ENCODE assay signal across 10 cellular contexts in genomic region chr7:6228363-6228762, GRCh38. TPM values are rescaled to one million over a fixed set of nuclear protein-coding genes. Genes with fewer than 3 reads are reported as not detected.
DNase-seq lines count a peak whose midpoint lies in the region; ATAC-seq, FAIRE-seq and TF ChIP-seq lines count a peak whose summit lies in the region.
"Had no signal": no experiment of that assay in that cellular context is flagged by ENCODE, and none has a peak within 500 bp of the region (broad histone marks: within the 10 kb centered on the region; RNA-seq: fewer than 3 reads in every experiment).

No MANE protein-coding gene starts in this region.

- TF ChIP-seq CTCF in activated B cell treated with CpG ODN at 0.5 μM for 24 hours (IDR thresholded peaks at IDR 0.05) (no peak), heart right ventricle (IDR thresholded peaks at IDR 0.05) (no peak), lower leg skin (IDR thresholded peaks at IDR 0.05) (no peak)

- no peaks in the 10 kb centered on the region for H3K27me3 ChIP-seq in heart right ventricle

- CTCF ChIA-PET in activated B cell treated with CpG ODN at 0.5 μM for 24 hours (lab: Charles Lee), result no interaction called here

- H3K36me3 ChIP-seq in heart right ventricle, result no peaks in the 10 kb centered on the region

- intact Hi-C loops in activated B cell treated with CpG ODN at 0.5 μM for 24 hours (cut with micrococcal nuclease), result loop anchor here (5.0 kb wide), 1 partner anchor 44 kb away; the partner anchor contains the start of gene CYTH3
- intact Hi-C loops in heart right ventricle (cut with DNase I), result loop anchor here in 5 of 10 donors (5.0 to 10.0 kb wide), 5 partner anchors 34 to 66 kb away; partner anchors contain the start of gene CYTH3 (in 1 of the 5)
- intact Hi-C loops in lower leg skin (cut with DNase I; ENCODE audit: low total_unique reads), result no loop called here

- peaks cover 21 to 100% (median 85%) of the 10 kb centered on the region in 9 donors for H3K4me1 ChIP-seq in heart right ventricle

- H3K27me3 Mint-ChIP-seq in activated B cell treated with CpG ODN at 0.5 μM for 24 hours, result peaks cover 5% of the 10 kb centered on the region

- H3K4me3 ChIP-seq in heart right ventricle, result peak overlapping the region in 7 of 10 donors; percentile 3 to 33 (median 19)
- no peak overlapping the region for H3K4me3 ChIP-seq in lower leg skin (ENCODE audit: low read depth, poor library complexity, severe bottlenecking)

- no peak for TF ChIP-seq POLR2A in lower leg skin (IDR thresholded peaks at IDR 0.05)

- no peaks in the 10 kb centered on the region for H3K9me3 Mint-ChIP-seq in activated B cell treated with CpG ODN at 0.5 μM for 24 hours

- POLR2A ChIA-PET in activated B cell treated with CpG ODN at 0.5 μM for 24 hours (lab: Charles Lee), result no interaction called here

- ATAC-seq in activated B cell treated with CpG ODN at 0.5 μM for 24 hours (ENCODE audit: low read depth) (no peak), heart right ventricle (peak; percentile 37 to 71 (median 64)), GM21576 (IDR thresholded peaks at IDR 0.05; ENCODE audit: unreplicated experiment) (no peak)

- peak overlapping the region; percentile 39 to 83 (median 70) for H3K27ac ChIP-seq in heart right ventricle

- no peaks in the 10 kb centered on the region for H3K36me3 Mint-ChIP-seq in activated B cell treated with CpG ODN at 0.5 μM for 24 hours (ENCODE audit: low read depth)

- DNase-seq in EH (ENCODE audit: low read depth) (peak; percentile 50), activated B cell treated with CpG ODN at 0.5 μM for 24 hours (no peak), heart right ventricle (peak in 1 of 2 donors; percentile 48), retina (peak; percentile 46), HTR-8/SVneo (ENCODE audit: insufficient read length, low spot score) (no peak), A172 (ENCODE audit: low spot score) (no peak), lower leg skin (ENCODE audit: low spot score in 2 of 2) (no peak)
- DNase-seq: DMS79, NCI-H1048 had no signal

- H3K4me1 Mint-ChIP-seq in activated B cell treated with CpG ODN at 0.5 μM for 24 hours, result peaks cover 31% of the 10 kb centered on the region

- peak overlapping the region; percentile 16 for H3K4me3 Mint-ChIP-seq in activated B cell treated with CpG ODN at 0.5 μM for 24 hours

- 21 to 23% methylated on average over 4 of the region's 4 CpGs for WGBS in heart right ventricle, 2 donors
- WGBS in lower leg skin, 2 donors, result 33 to 45% methylated on average over 4 of the region's 4 CpGs

- FAIRE-seq in HTR-8/SVneo (lab: Jason Lieb, UNC), result no peak

- no peak overlapping the region for H3K27ac Mint-ChIP-seq in activated B cell treated with CpG ODN at 0.5 μM for 24 hours

- no peaks in the 10 kb centered on the region for H3K9me3 ChIP-seq in heart right ventricle

RNA-seq across cellular contexts. Expression of gene CYTH3, which starts 44.1 kb away (rescaled TPM):
- 2.6 and 3.6 TPM in 2 replicates for total RNA-seq in activated B cell treated with CpG ODN at 0.5 μM for 24 hours
- 10 to 100 TPM; 16.2 to 27.9 (median 23.2) TPM for total RNA-seq in heart right ventricle
- polyA plus RNA-seq in heart right ventricle, result 10 to 100 TPM; 15.9 to 17.0 TPM
- total RNA-seq in A172 (2014; rRNA removed; shearing (Covaris generic)), result 34.8 and 50.7 TPM in 2 replicates
- 100 to 1,000 TPM in 1 of 4 donors, 10 to 100 TPM in 3; 40.3 to 108 (median 44.7) TPM for total RNA-seq in lower leg skin

Comparison
In these comparisons a context has a peak if more than half of its experiments do, and no peak if none do; other contexts are left out.
1. DNase-seq: peak in EH (single experiment) and retina (single experiment); none in activated B cell treated with CpG ODN at 0.5 μM for 24 hours (single experiment), HTR-8/SVneo (single experiment), A172 (single experiment) and lower leg skin (0 of 2).
2. ATAC-seq: peak in heart right ventricle (8 of 8); none in activated B cell treated with CpG ODN at 0.5 μM for 24 hours (single experiment) and GM21576 (single experiment).